In the genomic region with DNA sequence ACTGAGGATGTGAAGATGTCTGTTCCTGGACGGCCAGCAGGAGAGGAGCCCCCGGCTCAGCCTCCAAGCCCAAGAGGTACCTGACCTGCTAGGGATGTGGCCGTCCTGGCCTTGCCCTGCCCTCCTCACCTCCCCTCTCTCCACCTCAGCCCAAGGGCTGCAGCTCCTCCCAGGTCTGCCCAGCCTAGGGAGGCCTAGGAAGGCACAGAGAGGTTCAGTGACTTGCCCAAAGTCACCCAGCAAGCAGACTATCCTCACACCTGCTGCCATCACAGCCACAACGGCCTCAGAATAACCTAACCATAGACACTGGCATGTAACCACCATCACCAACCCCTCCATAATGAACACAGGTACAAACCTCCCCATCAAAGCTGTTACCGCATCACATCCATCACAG, we compare ENCODE assay signal across 1 cellular context.
TF ChIP-seq lines count a peak whose summit lies in the region.

No MANE protein-coding gene starts in this region.

TF ChIP-seq in HepG2, 621 proteins besides CTCF, POLR2A, EP300 and RAD21 (continued from another document):
- TF ChIP-seq, protein P1, sequence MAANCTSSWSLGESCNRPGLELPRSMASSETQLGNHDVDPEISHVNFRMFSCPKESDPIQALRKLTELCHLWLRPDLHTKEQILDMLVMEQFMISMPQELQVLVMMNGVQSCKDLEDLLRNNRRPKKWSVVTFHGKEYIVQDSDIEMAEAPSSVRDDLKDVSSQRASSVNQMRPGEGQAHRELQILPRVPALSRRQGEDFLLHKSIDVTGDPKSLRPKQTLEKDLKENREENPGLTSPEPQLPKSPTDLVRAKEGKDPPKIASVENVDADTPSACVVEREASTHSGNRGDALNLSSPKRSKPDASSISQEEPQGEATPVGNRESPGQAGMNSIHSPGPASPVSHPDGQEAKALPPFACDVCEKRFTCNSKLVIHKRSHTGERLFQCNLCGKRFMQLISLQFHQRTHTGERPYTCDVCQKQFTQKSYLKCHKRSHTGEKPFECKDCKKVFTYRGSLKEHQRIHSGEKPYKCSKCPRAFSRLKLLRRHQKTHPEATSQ (CRISPR knock-in tag; IDR thresholded peaks at IDR 0.05; ENCODE audit: borderline replicate concordance): no peak
- TF ChIP-seq, protein P2, sequence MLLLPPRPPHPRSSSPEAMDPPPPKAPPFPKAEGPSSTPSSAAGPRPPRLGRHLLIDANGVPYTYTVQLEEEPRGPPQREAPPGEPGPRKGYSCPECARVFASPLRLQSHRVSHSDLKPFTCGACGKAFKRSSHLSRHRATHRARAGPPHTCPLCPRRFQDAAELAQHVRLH (CRISPR knock-in tag; IDR thresholded peaks at IDR 0.05; ENCODE audit: borderline replicate concordance, low read depth): no peak
- peak; percentile 78 for TF ChIP-seq ZNF768 (CRISPR knock-in tag; IDR thresholded peaks at IDR 0.05)
- no peak for TF ChIP-seq HIVEP1 (CRISPR knock-in tag; IDR thresholded peaks at IDR 0.05)
